9 cellular contexts compared by ENCODE assay signal in genomic region chr16:87945351-87946042, GRCh38. TPM values are rescaled to one million over a fixed set of nuclear protein-coding genes. Genes with fewer than 3 reads are reported as not detected.
DNase-seq lines count a peak whose midpoint lies in the region; ATAC-seq lines count a peak whose summit lies in the region.
"Had no signal": no experiment of that assay in that cellular context is flagged by ENCODE, and none has a peak within 500 bp of the region (broad histone marks: within the 10 kb centered on the region; RNA-seq: fewer than 3 reads in every experiment).

No MANE protein-coding gene starts in this region.

- peak overlapping the region; percentile 84 for H3K27ac Mint-ChIP-seq in stimulated activated naive B cell treated with anti-CD40 and anti-IgM and Interleukin-4, amounts not matched to agents 10 μg/mL and 1 μg/mL and 100 μg/mL, for 72 hours

- intact Hi-C loops in left colon (cut with DNase I, micrococcal nuclease) = no loop called here

- H3K4me3 Mint-ChIP-seq in stimulated activated naive B cell treated with anti-CD40 and anti-IgM and Interleukin-4, amounts not matched to agents 10 μg/mL and 1 μg/mL and 100 μg/mL, for 72 hours = peak overlapping the region; percentile 75 to 79
- H3K4me3 Mint-ChIP-seq: neural crest cell had no signal

- no peaks in the 10 kb centered on the region for H3K27me3 Mint-ChIP-seq in stimulated activated naive B cell treated with anti-CD40 and anti-IgM and Interleukin-4, amounts not matched to agents 10 μg/mL and 1 μg/mL and 100 μg/mL, for 72 hours

- H3K4me1 Mint-ChIP-seq in stimulated activated naive B cell treated with anti-CD40 and anti-IgM and Interleukin-4, amounts not matched to agents 10 μg/mL and 1 μg/mL and 100 μg/mL, for 72 hours = peaks cover 17 to 39% of the 10 kb centered on the region in 2 donors

- H3K36me3 Mint-ChIP-seq in stimulated activated naive B cell treated with anti-CD40 and anti-IgM and Interleukin-4, amounts not matched to agents 10 μg/mL and 1 μg/mL and 100 μg/mL, for 72 hours = no peaks in the 10 kb centered on the region

- DNase-seq in EH (ENCODE audit: low read depth) (peak; percentile 60), NCI-H345 (lab: John Stamatoyannopoulos, UW) (peak; percentile 91), cerebellar cortex (ENCODE audit: low spot score) (peak; percentile 92), left colon (peak; percentile 71 to 85)
- peak; percentile 49 for DNase-seq in stimulated activated naive B cell treated with anti-CD40 and anti-IgM and Interleukin-4, amounts not matched to agents 10 μg/mL and 1 μg/mL and 100 μg/mL, for 72 hours

- ATAC-seq in left colon (peak; percentile 75), HG02763 (IDR thresholded peaks at IDR 0.05; ENCODE audit: unreplicated experiment) (no peak), GM21576 (IDR thresholded peaks at IDR 0.05; ENCODE audit: unreplicated experiment) (no peak), GM19395 (IDR thresholded peaks at IDR 0.05; ENCODE audit: unreplicated experiment) (no peak)
- peak; percentile 71 to 76 for ATAC-seq in stimulated activated naive B cell treated with anti-CD40 and anti-IgM and Interleukin-4, amounts not matched to agents 10 μg/mL and 1 μg/mL and 100 μg/mL, for 72 hours (replicated peaks)

- no peaks in the 10 kb centered on the region for H3K9me3 Mint-ChIP-seq in stimulated activated naive B cell treated with anti-CD40 and anti-IgM and Interleukin-4, amounts not matched to agents 10 μg/mL and 1 μg/mL and 100 μg/mL, for 72 hours
- H3K9me3 Mint-ChIP-seq: neural crest cell had no signal

RNA-seq across cellular contexts. Expression of gene BANP, which starts 5.7 kb away (rescaled TPM):
- 10 to 100 TPM; 19.5 to 20.2 TPM for total RNA-seq in left colon

RNA-seq across cellular contexts. Expression of gene CA5A, which starts 9.2 kb away (rescaled TPM):
- total RNA-seq in left colon = not detected
- total RNA-seq: neural crest cell had no signal

Comparison
In these comparisons a context has a peak if more than half of its experiments do, and no peak if none do; other contexts are left out.
1. ATAC-seq: peak in left colon (single experiment) and stimulated activated naive B cell treated with anti-CD40 and anti-IgM and Interleukin-4, amounts not matched to agents 10 μg/mL and 1 μg/mL and 100 μg/mL, for 72 hours (2 of 2); none in HG02763 (single experiment), GM21576 (single experiment) and GM19395 (single experiment).
2. Peak in every context shown above with its lines, with median percentiles within 50 percentile points of each other: DNase-seq.